Comparison of ENCODE assay signal across 1 cellular context in genomic region chr18:63161032-63161727, GRCh38.
TF ChIP-seq lines count a peak whose summit lies in the region.

No MANE protein-coding gene starts in this region.

TF ChIP-seq in GM23338, 12 proteins besides CTCF, POLR2A, EP300 and RAD21 (continued from another document):
- no peak for TF ChIP-seq ZNF462 (CRISPR knock-in tag; IDR thresholded peaks at IDR 0.05)
- no peak for TF ChIP-seq EZH2phosphoT487 (IDR thresholded peaks at IDR 0.05; ENCODE audit: unreplicated experiment)
